13 cellular contexts compared by ENCODE assay signal in genomic region chr19:14086098-14086497, GRCh38.
DNase-seq lines count a peak whose midpoint lies in the region; ATAC-seq lines count a peak whose summit lies in the region.
"Had no signal": no experiment of that assay in that cellular context is flagged by ENCODE, and none has a peak within 500 bp of the region (broad histone marks: within the 10 kb centered on the region; RNA-seq: fewer than 3 reads in every experiment).

No MANE protein-coding gene starts in this region.

- H3K36me3 ChIP-seq in ES-I3 (ENCODE audit: insufficient read depth, low read length) = no peaks in the 10 kb centered on the region

- no peaks in the 10 kb centered on the region for H3K4me1 ChIP-seq in ES-I3 (ENCODE audit: insufficient read depth, low read length)

- ATAC-seq in GM21528 (IDR thresholded peaks at IDR 0.05; ENCODE audit: low FRiP score, unreplicated experiment) (no peak), HG03432 (IDR thresholded peaks at IDR 0.05; ENCODE audit: unreplicated experiment) (no peak)

- H3K9ac ChIP-seq in ES-I3 (ENCODE audit: low read depth, low read length) = peak overlapping the region; percentile 70; the same call in 1 of the 2 replicates

- peak; percentile 1 for DNase-seq in RPMI8226
- DNase-seq in effector CD8-positive, alpha-beta T cell (lab: John Stamatoyannopoulos, UW) = no peak
- DNase-seq: AML-193, Caco-2, MG63, NCI-H1092, NCI-H146, NCI-H2081, NCI-H774 had no signal

- no peaks in the 10 kb centered on the region for H3K9me3 ChIP-seq in ES-I3 (ENCODE audit: control insufficient read depth, insufficient read depth, low read length)
- no peaks in the 10 kb centered on the region for H3K9me3 ChIP-seq in iPS-18c (ENCODE audit: control insufficient read depth, insufficient read depth, low read length)
- H3K9me3 ChIP-seq: Caco-2, MG63 had no signal

- peak overlapping the region; percentile 44; the same call in 1 of the 2 replicates for H3K4me3 ChIP-seq in iPS-18c (ENCODE audit: insufficient read depth, low read depth, low read length)
- H3K4me3 ChIP-seq: MG63 had no signal
